Comparison of ENCODE assay signal across 8 cellular contexts in the genomic region with DNA sequence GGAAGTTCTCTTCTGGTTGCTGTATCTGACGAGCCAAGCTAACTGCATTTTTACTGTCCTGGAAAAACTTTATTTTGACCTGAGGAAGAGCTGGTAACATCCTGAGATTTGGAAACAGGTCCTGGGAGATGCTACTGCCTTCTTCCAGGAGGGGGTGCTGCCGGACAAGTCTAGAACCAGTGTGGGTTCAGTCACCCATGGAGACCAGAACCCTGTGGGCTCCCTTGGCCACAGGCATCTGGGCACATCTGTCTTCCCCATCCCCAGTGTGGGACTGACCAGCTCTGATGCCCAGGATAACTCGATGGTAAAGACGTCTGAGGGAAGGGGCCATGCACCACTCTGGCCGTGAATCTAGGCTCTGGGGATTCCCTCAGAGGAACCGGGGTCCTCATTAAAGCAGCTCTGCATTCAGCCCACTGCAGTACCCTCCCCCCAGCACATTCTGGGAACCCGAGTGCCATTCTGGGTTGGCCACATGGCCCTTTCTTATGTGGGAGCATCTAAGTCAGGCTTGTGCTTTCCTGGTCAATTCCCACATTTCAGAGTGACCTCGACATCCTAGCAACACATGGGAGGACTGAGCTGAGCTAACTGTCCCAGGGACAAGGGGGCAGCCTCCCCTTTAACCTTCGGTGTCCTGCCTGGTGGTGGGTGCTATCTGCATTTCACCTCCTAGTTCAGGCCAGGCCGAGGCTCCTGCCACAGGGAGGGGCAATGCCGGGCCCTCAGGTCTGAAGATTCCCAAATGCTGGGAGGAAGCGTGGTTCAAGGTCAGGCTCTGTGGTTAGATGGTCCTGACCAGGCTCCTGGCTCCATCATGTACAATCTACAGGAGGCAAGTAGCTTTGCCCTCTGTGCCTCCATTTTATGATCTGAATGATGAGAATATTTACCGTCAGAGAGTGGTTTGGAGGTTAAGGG. TPM values are rescaled to one million over a fixed set of nuclear protein-coding genes. Genes with fewer than 3 reads are reported as not detected.
DNase-seq lines count a peak whose midpoint lies in the region; ATAC-seq and TF ChIP-seq lines count a peak whose summit lies in the region.

No MANE protein-coding gene starts in this region.

- ATAC-seq in right cardiac atrium (peak; percentile 44 to 69), HG03039 (IDR thresholded peaks at IDR 0.05; ENCODE audit: unreplicated experiment) (no peak), HG02840 (IDR thresholded peaks at IDR 0.05; ENCODE audit: low FRiP score, unreplicated experiment) (no peak)

- CTCF ChIA-PET in HEK293 (lab: Yijun Ruan, JAX): interaction anchor here (0.5 to 3.1 kb wide), 28 partner anchors 10 to 430 kb away, joined by 3 to 31 read pairs (median 4); partner anchors contain the start of genes CENPT, GFOD2, NFATC3 and PARD6A

- H3K4me3 ChIP-seq in HEK293 (ENCODE audit: low read depth, low read length): no peak overlapping the region
- no peak overlapping the region for H3K4me3 ChIP-seq in right cardiac atrium (ENCODE audit: low read length)
- H3K4me3 ChIP-seq in retinal pigment epithelial cell (ENCODE audit: low read length): no peak overlapping the region

- no peaks in the 10 kb centered on the region for H3K9me3 ChIP-seq in HEK293 (ENCODE audit: control insufficient read depth, insufficient read depth, low read depth, low read length)
- no peaks in the 10 kb centered on the region for H3K9me3 ChIP-seq in right cardiac atrium (ENCODE audit: control insufficient read depth, low read length)

- 47% methylated on average over 13 of the region's 13 CpGs for WGBS in right cardiac atrium

- intact Hi-C loops in right cardiac atrium (cut with DNase I): loop anchor here in 2 of 4 donors (10.0 kb wide), 2 partner anchors 132 to 142 kb away; partner anchors contain the start of genes RANBP10 (in 1 of the 2) and TSNAXIP1 (in 1 of the 2)

- peak; percentile 89 for TF ChIP-seq CTCF in HEK293 (tag by site-specific recombination; IDR thresholded peaks at IDR 0.05)
- peak; percentile 80 for TF ChIP-seq CTCF in retinal pigment epithelial cell (conservative IDR thresholded peaks at IDR 0.05; ENCODE audit: low read depth, low read length)

- peaks cover 0 to 16% of the 10 kb centered on the region in 2 experiments; a peak in 1 of 3 replicates for H3K36me3 ChIP-seq in HEK293 (ENCODE audit: control insufficient read depth in 2 of 2, insufficient read depth in 1 of 2, low read length in 2 of 2)

- H3K27me3 ChIP-seq in right cardiac atrium (ENCODE audit: control insufficient read depth, insufficient read depth): no peaks in the 10 kb centered on the region

- DNase-seq in COLO668 (lab: John Stamatoyannopoulos, UW; ENCODE audit: unreplicated experiment): peak; percentile 70
- DNase-seq in SHP77 treated with DMSO at 0.1 percent for 48 hours (lab: John Stamatoyannopoulos, UW): peak; percentile 12
- peak; percentile 79 for DNase-seq in astrocyte of the hippocampus (ENCODE audit: low read depth, low spot score)
- peak; percentile 74 to 87 (median 84) for DNase-seq in right cardiac atrium
- DNase-seq in retinal pigment epithelial cell (ENCODE audit: low read depth): no peak

- POLR2A ChIA-PET in HEK293 (lab: Yijun Ruan, JAX): interaction anchor here (0.6 kb wide), 1 partner anchor 45 kb away, joined by 4 read pairs; no protein-coding TSS in a partner anchor

- H3K27ac ChIP-seq in HEK293 (ENCODE audit: extremely low read depth, low read depth, low read length) (no peak overlapping the region), right cardiac atrium (ENCODE audit: low read length) (peak overlapping the region; percentile 71)

- H3K4me1 ChIP-seq in HEK293 (ENCODE audit: control insufficient read depth, insufficient read depth, low read length): 0 out of 2 replicates have a peak, but pooled peaks cover 3% of the 10 kb centered on the region
- H3K4me1 ChIP-seq in right cardiac atrium (ENCODE audit: control insufficient read depth, insufficient read depth, low read length): peaks cover 5% of the 10 kb centered on the region

TF ChIP-seq in HEK293, 187 proteins besides CTCF, POLR2A, EP300 and RAD21 (continues in another document):
- no peak for TF ChIP-seq ZNF24 (tag by site-specific recombination; IDR thresholded peaks at IDR 0.05)
- TF ChIP-seq ZNF555 (tag by site-specific recombination; conservative IDR thresholded peaks at IDR 0.05): no peak
- TF ChIP-seq ZBTB48 (tag by site-specific recombination; IDR thresholded peaks at IDR 0.05): 0 out of 2 replicates have a peak, but pooled peaks have one; percentile 23
- TF ChIP-seq ZNF398 (tag by site-specific recombination; IDR thresholded peaks at IDR 0.05): peak; percentile 21; the same call in 1 of the 2 replicates
- TF ChIP-seq ZNF521 (tag by site-specific recombination; IDR thresholded peaks at IDR 0.05): no peak
- TF ChIP-seq SP7 (tag by site-specific recombination; IDR thresholded peaks at IDR 0.05): peak; percentile 18; the same call in 1 of the 2 replicates
- TF ChIP-seq ZNF2 (tag by site-specific recombination; IDR thresholded peaks at IDR 0.05): peak; percentile 63; the same call in 1 of the 2 replicates
- no peak for TF ChIP-seq KLF16 (tag by site-specific recombination; IDR thresholded peaks at IDR 0.05)
- TF ChIP-seq ZNF302 (tag by site-specific recombination; IDR thresholded peaks at IDR 0.05; ENCODE audit: low read depth): no peak
- TF ChIP-seq ZNF292 (tag by site-specific recombination; IDR thresholded peaks at IDR 0.05; ENCODE audit: borderline replicate concordance, low read depth): no peak
- no peak for TF ChIP-seq ZFHX2 (tag by site-specific recombination; conservative IDR thresholded peaks at IDR 0.05)
- no peak for TF ChIP-seq ZNF426 (tag by site-specific recombination; IDR thresholded peaks at IDR 0.05)
- no peak for TF ChIP-seq ZFP37 (tag by site-specific recombination; IDR thresholded peaks at IDR 0.05)
- TF ChIP-seq ZNF654 (tag by site-specific recombination; IDR thresholded peaks at IDR 0.05; ENCODE audit: low read depth): peak; percentile 87
- no peak for TF ChIP-seq ZFP41 (tag by site-specific recombination; IDR thresholded peaks at IDR 0.05; ENCODE audit: borderline replicate concordance)
- TF ChIP-seq SALL2 (tag by site-specific recombination; IDR thresholded peaks at IDR 0.05; ENCODE audit: borderline replicate concordance): no peak
- TF ChIP-seq ATF2 (tag by site-specific recombination; IDR thresholded peaks at IDR 0.05; ENCODE audit: low read depth): no peak
- TF ChIP-seq SCRT2 (tag by site-specific recombination; IDR thresholded peaks at IDR 0.05): peak; percentile 32; the same call in 1 of the 2 replicates
- TF ChIP-seq ZNF18 (tag by site-specific recombination; IDR thresholded peaks at IDR 0.05): no peak
- no peak for TF ChIP-seq ZNF544 (tag by site-specific recombination; IDR thresholded peaks at IDR 0.05)
- TF ChIP-seq ZNF423 (tag by site-specific recombination; IDR thresholded peaks at IDR 0.05): no peak

RNA-seq across cellular contexts. Expression of gene C16orf86, which starts 6.4 kb away (rescaled TPM):
- total RNA-seq in right cardiac atrium: 1 to 10 TPM; 3.9 to 6.2 (median 4.9) TPM
- polyA plus RNA-seq in right cardiac atrium: 6.0 TPM

RNA-seq across cellular contexts. Expression of gene ENKD1, which starts 6.5 kb away (rescaled TPM):
- 10 to 100 TPM in 2 of 4 donors, 1 to 10 TPM in 2; 8.6 to 11.1 (median 9.5) TPM for total RNA-seq in right cardiac atrium
- 12.9 TPM for polyA plus RNA-seq in right cardiac atrium

RNA-seq across cellular contexts. Expression of gene PARD6A, which starts 12.2 kb away (rescaled TPM):
- 1 to 10 TPM; 3.4 to 3.5 (median 3.5) TPM for total RNA-seq in right cardiac atrium
- polyA plus RNA-seq in right cardiac atrium: 3.1 TPM

RNA-seq across cellular contexts. Expression of gene ACD, which starts 12.9 kb away (rescaled TPM):
- 10 to 100 TPM in 2 of 4 donors, 1 to 10 TPM in 2; 7.9 to 10.9 (median 9.4) TPM for total RNA-seq in right cardiac atrium
- 9.9 TPM for polyA plus RNA-seq in right cardiac atrium

RNA-seq across cellular contexts. Expression of gene CARMIL2, which starts 28.1 kb away (rescaled TPM):
- 1 to 10 TPM in 2 of 4 donors, under 1 TPM in 2; 0.65 to 1.2 (median 1.0) TPM for total RNA-seq in right cardiac atrium
- polyA plus RNA-seq in right cardiac atrium: 0.66 TPM

Comparison
In these comparisons a context has a peak if more than half of its experiments do, and no peak if none do; other contexts are left out.
1. ATAC-seq: peak in right cardiac atrium (2 of 2); none in HG03039 (single experiment) and HG02840 (single experiment).